In the genomic region with DNA sequence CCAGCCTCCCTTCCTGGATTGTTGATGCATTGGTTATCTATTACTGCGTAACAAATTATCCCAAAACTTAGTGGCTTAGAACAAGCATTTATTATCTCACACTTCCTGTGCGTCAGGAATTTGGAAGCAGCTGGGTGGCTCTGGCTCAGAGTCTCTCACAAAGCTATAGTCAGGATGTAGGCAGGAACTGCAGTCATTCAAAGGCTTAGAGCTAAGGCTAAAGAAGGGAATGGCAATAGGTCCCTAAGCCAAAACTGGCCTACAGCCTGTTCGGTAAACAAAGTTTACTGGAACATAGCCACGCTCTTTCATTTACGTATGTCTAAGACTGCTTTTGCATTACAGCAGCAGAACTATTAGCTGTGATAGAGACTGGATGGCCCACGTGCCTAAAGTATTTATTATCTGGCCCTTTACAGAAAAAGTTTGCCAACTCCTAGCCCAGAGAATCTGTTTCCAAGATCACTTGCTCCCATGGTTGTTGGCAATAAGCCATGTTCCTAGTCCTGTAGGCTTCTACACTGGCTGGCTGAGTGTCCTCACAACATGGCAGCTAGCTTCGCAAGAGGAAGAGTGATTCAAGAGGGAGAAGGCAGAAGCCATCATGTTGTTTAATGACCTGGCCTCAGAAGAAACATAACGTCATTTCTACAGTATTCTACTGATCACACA, we compare ENCODE assay signal across 19 cellular contexts.
A peak's percentile ranks its signal among the peaks of the same experiment; 100 is the strongest.
DNase-seq lines count a peak whose midpoint lies in the region; ATAC-seq and TF ChIP-seq lines count a peak whose summit lies in the region.
"Had no signal": no experiment of that assay in that cellular context is flagged by ENCODE, and none has a peak within 500 bp of the region (broad histone marks: within the 10 kb centered on the region; RNA-seq: fewer than 3 reads in every experiment).

No MANE protein-coding gene starts in this region.

- no peaks in the 10 kb centered on the region for H3K9me3 Mint-ChIP-seq in activated CD4-positive, alpha-beta T cell treated with anti-CD3 and anti-CD28 coated beads for 36 hours (ENCODE audit: low read depth)
- no peaks in the 10 kb centered on the region for H3K9me3 Mint-ChIP-seq in activated naive CD8-positive, alpha-beta T cell treated with anti-CD3 and anti-CD28 coated beads for 36 hours
- H3K9me3 Mint-ChIP-seq in HFFc6, result no peaks in the 10 kb centered on the region
- H3K9me3 Mint-ChIP-seq: activated T-cell treated with anti-CD3 and anti-CD28 coated beads, Interleukin-2, amount 50 U/mL, for 4 hours; dendritic cell treated with granulocyte-macrophage colony-stimulating factor and Interleukin-4, amounts not matched to agents 40 ng/mL and 50 ng/mL, for 4 days had no signal

- no peaks in the 10 kb centered on the region for H3K9me3 ChIP-seq in mesodermal cell (ENCODE audit: control insufficient read depth, low read length)
- H3K9me3 ChIP-seq: adrenal gland, spleen, testis had no signal

- intact Hi-C loops in Right ventricle myocardium inferior (cut with DNase I) (no loop called here), cardiac septum (cut with DNase I) (no loop called here)
- intact Hi-C loops in activated CD4-positive, alpha-beta T cell treated with anti-CD3 and anti-CD28 coated beads for 36 hours (cut with DNase I, micrococcal nuclease), result no loop called here

- H3K36me3 Mint-ChIP-seq in activated CD4-positive, alpha-beta T cell treated with anti-CD3 and anti-CD28 coated beads for 36 hours (ENCODE audit: low read depth), result no peaks in the 10 kb centered on the region
- H3K36me3 Mint-ChIP-seq in activated naive CD8-positive, alpha-beta T cell treated with anti-CD3 and anti-CD28 coated beads for 36 hours, result peaks cover 1% of the 10 kb centered on the region
- peaks cover 6% of the 10 kb centered on the region for H3K36me3 Mint-ChIP-seq in HFFc6 (ENCODE audit: low read depth)

- DNase-seq in Right ventricle myocardium inferior (ENCODE audit: missing footprints) (no peak), cardiac septum (ENCODE audit: low spot score) (no peak), glomerular visceral epithelial cell (ENCODE audit: extremely low spot score) (peak; percentile 48), GM20000 (ENCODE audit: low spot score) (no peak), HFFc6 (no peak)
- DNase-seq in activated CD4-positive, alpha-beta T cell treated with anti-CD3 and anti-CD28 coated beads for 36 hours, result no peak
- no peak for DNase-seq in activated naive CD8-positive, alpha-beta T cell treated with anti-CD3 and anti-CD28 coated beads for 36 hours
- DNase-seq: activated T-cell treated with anti-CD3 and anti-CD28 coated beads, Interleukin-2, amount 50 U/mL, for 4 hours; Calu3; HCEC 1CT; islet precursor cell; MM.1S; NCI-H2171; spleen; T-helper 17 cell; testis had no signal

- no peak for TF ChIP-seq CTCF in GM20000 (IDR thresholded peaks at IDR 0.05; ENCODE audit: extremely low read depth, missing control alignments)
- no peak for TF ChIP-seq CTCF in HFFc6 (IDR thresholded peaks at IDR 0.05)

- CTCF ChIA-PET in activated CD4-positive, alpha-beta T cell treated with anti-CD3 and anti-CD28 coated beads for 36 hours (lab: Charles Lee), result no interaction called here

- ATAC-seq in Right ventricle myocardium inferior, result peak; percentile 31
- ATAC-seq in activated CD4-positive, alpha-beta T cell treated with anti-CD3 and anti-CD28 coated beads for 36 hours, result no peak
- ATAC-seq: activated T-cell treated with anti-CD3 and anti-CD28 coated beads, Interleukin-2, amount 50 U/mL, for 4 hours; T-helper 17 cell had no signal

- no peaks in the 10 kb centered on the region for H3K4me1 ChIP-seq in mesodermal cell (ENCODE audit: control insufficient read depth, insufficient read depth, low read length, poor library complexity, severe bottlenecking)
- H3K4me1 ChIP-seq: spleen, testis had no signal

- H3K36me3 ChIP-seq in mesodermal cell (ENCODE audit: control insufficient read depth, insufficient read depth, low read length), result no peaks in the 10 kb centered on the region
- H3K36me3 ChIP-seq: adrenal gland, spleen had no signal

- no peaks in the 10 kb centered on the region for H3K27me3 Mint-ChIP-seq in activated CD4-positive, alpha-beta T cell treated with anti-CD3 and anti-CD28 coated beads for 36 hours
- no peaks in the 10 kb centered on the region for H3K27me3 Mint-ChIP-seq in activated naive CD8-positive, alpha-beta T cell treated with anti-CD3 and anti-CD28 coated beads for 36 hours
- no peaks in the 10 kb centered on the region; the same call in 1 of the 2 replicates for H3K27me3 Mint-ChIP-seq in HFFc6 (ENCODE audit: insufficient read depth)
- H3K27me3 Mint-ChIP-seq: dendritic cell treated with granulocyte-macrophage colony-stimulating factor and Interleukin-4, amounts not matched to agents 40 ng/mL and 50 ng/mL, for 4 days; T-helper 17 cell had no signal

- no peak overlapping the region for H3K4me3 ChIP-seq in mesodermal cell (ENCODE audit: extremely low read depth, insufficient read depth, low read length, poor library complexity, severe bottlenecking)
- H3K4me3 ChIP-seq: adrenal gland, spleen, testis had no signal

- peaks cover 4% of the 10 kb centered on the region for H3K4me1 Mint-ChIP-seq in activated CD4-positive, alpha-beta T cell treated with anti-CD3 and anti-CD28 coated beads for 36 hours
- H3K4me1 Mint-ChIP-seq in activated naive CD8-positive, alpha-beta T cell treated with anti-CD3 and anti-CD28 coated beads for 36 hours, result peaks cover 3% of the 10 kb centered on the region
- peaks cover 20% of the 10 kb centered on the region for H3K4me1 Mint-ChIP-seq in HFFc6 (ENCODE audit: low read depth)

- WGBS in mesodermal cell (ENCODE audit: insufficient coverage in 2 of 2), 2 experiments, result 93 to 97% methylated on average over 6 to 7 of the region's 8 CpGs

- H3K4me3 Mint-ChIP-seq in activated CD4-positive, alpha-beta T cell treated with anti-CD3 and anti-CD28 coated beads for 36 hours, result no peak overlapping the region
- no peak overlapping the region for H3K4me3 Mint-ChIP-seq in activated naive CD8-positive, alpha-beta T cell treated with anti-CD3 and anti-CD28 coated beads for 36 hours
- H3K4me3 Mint-ChIP-seq in HFFc6, result no peak overlapping the region
- H3K4me3 Mint-ChIP-seq: activated T-cell treated with anti-CD3 and anti-CD28 coated beads, Interleukin-2, amount 50 U/mL, for 4 hours; dendritic cell treated with granulocyte-macrophage colony-stimulating factor and Interleukin-4, amounts not matched to agents 40 ng/mL and 50 ng/mL, for 4 days; T-helper 17 cell had no signal

- H3K27ac ChIP-seq in mesodermal cell (ENCODE audit: low read depth, low read length, severe bottlenecking), result peak overlapping the region; percentile 30
- H3K27ac ChIP-seq: testis had no signal

- POLR2A ChIA-PET in activated CD4-positive, alpha-beta T cell treated with anti-CD3 and anti-CD28 coated beads for 36 hours (lab: Charles Lee), result no interaction called here

- H3K27ac Mint-ChIP-seq in activated CD4-positive, alpha-beta T cell treated with anti-CD3 and anti-CD28 coated beads for 36 hours, result no peak overlapping the region
- H3K27ac Mint-ChIP-seq in activated naive CD8-positive, alpha-beta T cell treated with anti-CD3 and anti-CD28 coated beads for 36 hours, result no peak overlapping the region
- H3K27ac Mint-ChIP-seq in HFFc6, result no peak overlapping the region
- H3K27ac Mint-ChIP-seq: dendritic cell treated with granulocyte-macrophage colony-stimulating factor and Interleukin-4, amounts not matched to agents 40 ng/mL and 50 ng/mL, for 4 days; T-helper 17 cell had no signal
